In genomic region chr18:36130883-36131653, GRCh38 we compare ENCODE assay signal across 9 cellular contexts. TPM values are rescaled to one million over a fixed set of nuclear protein-coding genes. Genes with fewer than 3 reads are reported as not detected.
DNase-seq lines count a peak whose midpoint lies in the region; ATAC-seq and TF ChIP-seq lines count a peak whose summit lies in the region.
"Had no signal": no experiment of that assay in that cellular context is flagged by ENCODE, and none has a peak within 500 bp of the region (broad histone marks: within the 10 kb centered on the region; RNA-seq: fewer than 3 reads in every experiment).

No MANE protein-coding gene starts in this region.

- no peak for TF ChIP-seq CTCF in Calu3 (IDR thresholded peaks at IDR 0.05; ENCODE audit: unreplicated experiment)
- TF ChIP-seq CTCF in NB4 (IDR thresholded peaks at IDR 0.05; ENCODE audit: low read depth, low read length): no peak
- TF ChIP-seq CTCF in osteocyte (IDR thresholded peaks at IDR 0.05): no peak

- intact Hi-C loops in Calu3 (cut with micrococcal nuclease; ENCODE audit: unreplicated experiment): no loop called here

- H3K27me3 Mint-ChIP-seq in Calu3 (ENCODE audit: unreplicated experiment) (no peaks in the 10 kb centered on the region), osteocyte (ENCODE audit: unreplicated experiment) (no peaks in the 10 kb centered on the region)
- no peaks in the 10 kb centered on the region for H3K27me3 Mint-ChIP-seq in effector memory CD8-positive, alpha-beta T cell

- DNase-seq in Calu3 (no peak), NB4 (ENCODE audit: low read depth) (no peak), osteocyte (ENCODE audit: extremely low spot score, unreplicated experiment) (no peak), nucleus accumbens (lab: John Stamatoyannopoulos, UW) (no peak)
- DNase-seq in effector memory CD8-positive, alpha-beta T cell: no peak
- no peak for DNase-seq in stimulated activated CD4-positive, alpha-beta T cell treated with anti-CD3 and anti-CD28 coated beads, Interleukin-12 subunit alpha, Interleukin-12 subunit beta, amount 100 ng/mL, for 4 hours
- DNase-seq: SW 1271 had no signal

- H3K4me1 Mint-ChIP-seq in Calu3 (ENCODE audit: low read depth, unreplicated experiment) (peaks cover 26% of the 10 kb centered on the region), osteocyte (ENCODE audit: unreplicated experiment) (peaks cover 40% of the 10 kb centered on the region)
- H3K4me1 Mint-ChIP-seq in effector memory CD8-positive, alpha-beta T cell (ENCODE audit: low read depth in 2 of 2): peaks cover 39 to 55% of the 10 kb centered on the region in 2 donors

- H3K9me3 Mint-ChIP-seq in Calu3 (ENCODE audit: low read depth, unreplicated experiment) (no peaks in the 10 kb centered on the region), osteocyte (ENCODE audit: unreplicated experiment) (no peaks in the 10 kb centered on the region)
- no peaks in the 10 kb centered on the region for H3K9me3 Mint-ChIP-seq in effector memory CD8-positive, alpha-beta T cell

- H3K36me3 Mint-ChIP-seq in Calu3 (ENCODE audit: insufficient read depth, unreplicated experiment) (peaks cover 51% of the 10 kb centered on the region), osteocyte (ENCODE audit: unreplicated experiment) (peaks cover 10% of the 10 kb centered on the region)
- peaks cover 37% of the 10 kb centered on the region for H3K36me3 Mint-ChIP-seq in effector memory CD8-positive, alpha-beta T cell (ENCODE audit: insufficient read depth)

- H3K27ac Mint-ChIP-seq in Calu3 (ENCODE audit: unreplicated experiment): peak overlapping the region; percentile 89
- peak overlapping the region; percentile 97 to 99 for H3K27ac Mint-ChIP-seq in effector memory CD8-positive, alpha-beta T cell
- no peak overlapping the region for H3K27ac Mint-ChIP-seq in osteocyte (ENCODE audit: unreplicated experiment)

- no peak for TF ChIP-seq POLR2A in NB4 (IDR thresholded peaks at IDR 0.05; ENCODE audit: extremely low read depth, insufficient read length)

- H3K4me3 Mint-ChIP-seq in Calu3 (ENCODE audit: low read depth, unreplicated experiment) (peak overlapping the region; percentile 98), osteocyte (ENCODE audit: unreplicated experiment) (peak overlapping the region; percentile 94)
- H3K4me3 Mint-ChIP-seq in effector memory CD8-positive, alpha-beta T cell: peak overlapping the region; percentile 96 to 98

- ATAC-seq in effector memory CD8-positive, alpha-beta T cell (replicated peaks): no peak
- no peak for ATAC-seq in activated CD4-positive, CD25-positive, alpha-beta regulatory T cell treated with anti-CD3 and anti-CD28 coated beads, Interleukin-2, amount 50 U/mL, for 24 hours
- no peak for ATAC-seq in GM18498 (IDR thresholded peaks at IDR 0.05; ENCODE audit: unreplicated experiment)

- no TSS peak for BruUV-seq in Calu3 (replicated peaks; lab: Mats Ljungman, UMichigan)

- H3K4me3 ChIP-seq in NB4 (ENCODE audit: low read depth, low read length): peak overlapping the region; percentile 77

- CTCF ChIA-PET in Calu3 (lab: Charles Lee): no interaction called here

RNA-seq across cellular contexts. Expression of gene ELP2, which starts 1.4 kb away (rescaled TPM):
- total RNA-seq in Calu3 (2022): 75.8 and 82.2 TPM in 2 replicates
- 89.9 and 93.4 TPM in 2 replicates for total RNA-seq in osteocyte

RNA-seq across cellular contexts. Expression of gene SLC39A6, which starts 1.9 kb away (rescaled TPM):
- total RNA-seq in Calu3 (2022): 54.4 and 62.9 TPM in 2 replicates
- total RNA-seq in osteocyte: 75.8 and 79.2 TPM in 2 replicates

RNA-seq across cellular contexts. Expression of gene MOCOS, which starts 56.2 kb away (rescaled TPM):
- 24.5 and 25.7 TPM in 2 replicates for total RNA-seq in Calu3 (2022)
- 5.2 and 5.5 TPM in 2 replicates for total RNA-seq in osteocyte
